In genomic region chr9:128927731-128928411, GRCh38 we compare ENCODE assay signal across 8 cellular contexts. TPM values are rescaled to one million over a fixed set of nuclear protein-coding genes. Genes with fewer than 3 reads are reported as not detected.
DNase-seq lines count a peak whose midpoint lies in the region; ATAC-seq and TF ChIP-seq lines count a peak whose summit lies in the region.

No MANE protein-coding gene starts in this region.

- no peaks in the 10 kb centered on the region for H3K36me3 ChIP-seq in DND-41 (ENCODE audit: insufficient read depth, low read length)
- no peaks in the 10 kb centered on the region for H3K36me3 ChIP-seq in Loucy (ENCODE audit: insufficient read depth, low read length)

- H3K4me2 ChIP-seq in DND-41 (ENCODE audit: insufficient read depth, low read length), result no peak overlapping the region
- H3K4me2 ChIP-seq in Loucy (ENCODE audit: low read depth, low read length, poor library complexity, severe bottlenecking), result no peak overlapping the region

- H2AFZ ChIP-seq in DND-41 (ENCODE audit: low read depth, low read length), result peak overlapping the region; percentile 31; the same call in 1 of the 2 replicates
- no peak overlapping the region for H2AFZ ChIP-seq in Loucy (ENCODE audit: low read length)

- H3K4me1 ChIP-seq in DND-41 (ENCODE audit: insufficient read depth, low read length) (no peaks in the 10 kb centered on the region), Loucy (ENCODE audit: insufficient read depth, low read length, poor library complexity, severe bottlenecking) (no peaks in the 10 kb centered on the region)

- no peak overlapping the region for H3K4me3 ChIP-seq in DND-41 (ENCODE audit: low read depth in 1 of 2, low read length in 2 of 2)
- H3K4me3 ChIP-seq in Loucy (ENCODE audit: low read length, poor library complexity, severe bottlenecking), result no peak overlapping the region
- no peak overlapping the region for H3K4me3 ChIP-seq in astrocyte of the spinal cord (ENCODE audit: low read depth, low read length)

- in situ Hi-C loops in astrocyte of the spinal cord (cut with HindIII; ENCODE audit: low sequenced_read_pairs), result no loop called here

- H3K9me2 ChIP-seq in Loucy (replicated peaks; ENCODE audit: low read depth, low read length), result no peaks in the 10 kb centered on the region

- peak; percentile 81 for TF ChIP-seq CTCF in DND-41 (IDR thresholded peaks at IDR 0.05; ENCODE audit: borderline replicate concordance, extremely low read depth, low read length, poor library complexity, severe bottlenecking)
- TF ChIP-seq CTCF in Loucy (conservative IDR thresholded peaks at IDR 0.05; ENCODE audit: low read length), result peak; percentile 68
- TF ChIP-seq CTCF in astrocyte of the spinal cord (IDR thresholded peaks at IDR 0.05; ENCODE audit: low read depth, low read length), result peak; percentile 84

- no peaks in the 10 kb centered on the region for H3K27me3 ChIP-seq in DND-41 (ENCODE audit: insufficient read depth, low read length, poor library complexity)
- H3K27me3 ChIP-seq in Loucy (ENCODE audit: insufficient read depth, low read length, poor library complexity, severe bottlenecking), result no peaks in the 10 kb centered on the region

- H3K9me3 Mint-ChIP-seq in immature natural killer cell, result no peaks in the 10 kb centered on the region

- no peak overlapping the region for H3K9ac ChIP-seq in DND-41 (ENCODE audit: low read depth, low read length)
- H3K9ac ChIP-seq in Loucy (ENCODE audit: low read depth, low read length, poor library complexity, severe bottlenecking), result no peak overlapping the region

- no peaks in the 10 kb centered on the region for H3K79me2 ChIP-seq in DND-41 (ENCODE audit: insufficient read depth, low read length)
- H3K79me2 ChIP-seq in Loucy (ENCODE audit: insufficient read depth, low read length), result no peaks in the 10 kb centered on the region

- H3K4me3 Mint-ChIP-seq in T-helper 17 cell (peak overlapping the region; percentile 49), immature natural killer cell (peak overlapping the region in 2 of 5 donors; percentile 29 to 41)

- H3F3A ChIP-seq in Loucy (ENCODE audit: low read depth), result no peaks in the 10 kb centered on the region

- no peak overlapping the region for H3K27ac ChIP-seq in DND-41 (ENCODE audit: low read length)

- no peaks in the 10 kb centered on the region for H3K27me3 Mint-ChIP-seq in T-helper 17 cell
- peaks cover 0 to 2% (median 0%) of the 10 kb centered on the region in 3 donors for H3K27me3 Mint-ChIP-seq in immature natural killer cell (ENCODE audit: low read depth in 3 of 3)

- H3K4me1 Mint-ChIP-seq in T-helper 17 cell, result peaks cover 6% of the 10 kb centered on the region
- peaks cover 20 to 26% of the 10 kb centered on the region in 2 donors for H3K4me1 Mint-ChIP-seq in immature natural killer cell

- H3K9me3 ChIP-seq in DND-41 (ENCODE audit: insufficient read depth, low read length, severe bottlenecking) (no peaks in the 10 kb centered on the region), Loucy (ENCODE audit: insufficient read depth, low read depth, low read length) (no peaks in the 10 kb centered on the region), T-helper 17 cell (ENCODE audit: control insufficient read depth, low read length, poor library complexity, severe bottlenecking) (no peaks in the 10 kb centered on the region)

- DNase-seq in DND-41, result peak; percentile 40
- DNase-seq in T-helper 17 cell, result peak in 2 of 3 donors; percentile 28
- DNase-seq in astrocyte of the spinal cord (ENCODE audit: low read depth, low spot score), result peak; percentile 45
- peak; percentile 40 to 55 (median 51) for DNase-seq in immature natural killer cell
- peak; percentile 39 to 41 for DNase-seq in stimulated activated CD4-positive, alpha-beta T cell treated with anti-CD3 and anti-CD28 coated beads, Interleukin-2, amount 100 ng/mL, for 48 hours

- H3K27ac Mint-ChIP-seq in T-helper 17 cell (no peak overlapping the region), immature natural killer cell (peak overlapping the region in 5 of 6 donors; percentile 5 to 84 (median 73))

- H4K20me1 ChIP-seq in DND-41 (ENCODE audit: insufficient read depth, low read length) (no peaks in the 10 kb centered on the region), Loucy (ENCODE audit: insufficient read depth, low read length, poor library complexity, severe bottlenecking) (no peaks in the 10 kb centered on the region)

- H3K36me3 Mint-ChIP-seq in T-helper 17 cell (ENCODE audit: low read depth), result no peaks in the 10 kb centered on the region
- peaks cover 0 to 4% (median 0%) of the 10 kb centered on the region in 3 donors for H3K36me3 Mint-ChIP-seq in immature natural killer cell

- ATAC-seq in DND-41 (ENCODE audit: insufficient read depth, low read depth) (peak; percentile 76), T-helper 17 cell (peak; percentile 73), GM19455 (IDR thresholded peaks at IDR 0.05; ENCODE audit: unreplicated experiment) (no peak), HG02571 (IDR thresholded peaks at IDR 0.05; ENCODE audit: unreplicated experiment) (no peak)

RNA-seq across cellular contexts. Expression of gene PHYHD1, which starts 7.1 kb away (rescaled TPM):
- under 1 TPM in 1 of 2 donors, not detected in 1; 0.45 TPM for total RNA-seq in T-helper 17 cell
- 1 to 10 TPM; 2.7 to 7.1 (median 4.1) TPM for polyA plus RNA-seq in immature natural killer cell

RNA-seq across cellular contexts. Expression of gene DOLK, which starts 19.5 kb away (rescaled TPM):
- 1 to 10 TPM; 5.1 to 7.4 TPM for total RNA-seq in T-helper 17 cell
- polyA plus RNA-seq in immature natural killer cell, result 10 to 100 TPM in 1 of 3 donors, 1 to 10 TPM in 2; 9.5 to 18.0 (median 10.0) TPM

RNA-seq across cellular contexts. Expression of gene NUP188, which starts 19.6 kb away (rescaled TPM):
- total RNA-seq in T-helper 17 cell, result 10 to 100 TPM; 62.2 to 75.1 TPM
- polyA plus RNA-seq in immature natural killer cell, result 10 to 100 TPM; 12.2 to 31.8 (median 18.6) TPM

RNA-seq across cellular contexts. Expression of gene LRRC8A, which starts 45.9 kb away (rescaled TPM):
- total RNA-seq in T-helper 17 cell, result 10 to 100 TPM; 28.9 to 30.3 TPM
- polyA plus RNA-seq in immature natural killer cell, result 10 to 100 TPM; 29.3 to 98.2 (median 34.6) TPM

RNA-seq across cellular contexts. Expression of gene KYAT1, which starts 46.1 kb away (rescaled TPM):
- 1 to 10 TPM; 4.8 to 5.7 TPM for total RNA-seq in T-helper 17 cell
- 10 to 100 TPM in 1 of 3 donors, 1 to 10 TPM in 2; 9.6 to 10.1 (median 10.0) TPM for polyA plus RNA-seq in immature natural killer cell

Comparison
In these comparisons a context has a peak if more than half of its experiments do, and no peak if none do; other contexts are left out.
1. ATAC-seq: peak in DND-41 (single experiment) and T-helper 17 cell (single experiment); none in GM19455 (single experiment) and HG02571 (single experiment).
2. Peak in every context shown above with its lines, with median percentiles within 50 percentile points of each other: DNase-seq and CTCF ChIP-seq.